In the genomic region with DNA sequence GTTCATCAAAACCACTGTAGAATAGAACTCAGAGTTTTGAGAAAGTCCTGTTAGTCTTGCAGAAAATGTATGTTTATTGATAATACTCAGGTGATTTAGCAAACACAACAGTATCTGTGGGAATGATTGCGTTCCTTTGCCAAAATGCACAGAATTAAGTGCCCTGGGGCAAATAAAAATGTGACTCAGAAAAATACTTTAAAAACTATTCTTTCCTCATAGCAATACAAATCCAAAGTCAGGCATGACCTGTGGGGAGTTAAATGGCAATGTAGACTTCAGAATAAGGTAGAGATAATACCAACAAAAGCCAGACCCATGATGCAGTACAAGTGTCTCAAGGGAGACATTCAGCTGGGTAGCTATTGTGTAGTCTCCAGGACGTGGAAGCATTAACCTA, we compare ENCODE assay signal across 26 cellular contexts.
"Had no signal": no experiment of that assay in that cellular context is flagged by ENCODE, and none has a peak within 500 bp of the region (broad histone marks: within the 10 kb centered on the region; RNA-seq: fewer than 3 reads in every experiment).

No MANE protein-coding gene starts in this region.

- H3K27ac ChIP-seq: body of pancreas, hepatocyte, left lung, neural progenitor cell, sigmoid colon, stomach, suprapubic skin, tibial nerve had no signal

- H3K36me3 ChIP-seq: left lung, neural progenitor cell, sigmoid colon, stomach, suprapubic skin, tibial nerve had no signal

- DNase-seq: activated B cell treated with CpG ODN at 0.5 μM for 24 hours; activated CD4-positive, alpha-beta memory T cell treated with anti-CD3 and anti-CD28 coated beads for 36 hours; activated CD4-positive, alpha-beta T cell treated with anti-CD3 and anti-CD28 coated beads for 4 hours; activated naive CD4-positive, alpha-beta T cell treated with Interleukin-2 at 50 U/mL for 16 hours; activated naive CD8-positive, alpha-beta T cell treated with anti-CD3 and anti-CD28 coated beads, Interleukin-2, amount 10 ng/mL, durations not matched to agents 7 days and 5 days; activated T-cell treated with anti-CD3 and anti-CD28 coated beads, Interleukin-2, amount 50 U/mL, for 48 hours; body of pancreas; caudate nucleus; dermis blood vessel endothelial cell; effector CD8-positive, alpha-beta T cell; foreskin melanocyte; glutamatergic neuron; kidney glomerular epithelial cell; left lung; naive thymus-derived CD8-positive, alpha-beta T cell; posterior cingulate gyrus; sigmoid colon; stimulated activated CD4-positive, alpha-beta T cell treated with anti-CD3 and anti-CD28 coated beads, Interleukin-15, amount 100 ng/mL, for 24 hours; stomach; T1000 had no signal

- H3K4me3 ChIP-seq: body of pancreas, hepatocyte, left lung, neural progenitor cell, sigmoid colon, smooth muscle cell, stomach, suprapubic skin, tibial nerve had no signal

- H3K4me2 ChIP-seq: hepatocyte, neural progenitor cell, smooth muscle cell had no signal

- H2AFZ ChIP-seq: hepatocyte, neural progenitor cell had no signal

- ATAC-seq: body of pancreas; left lung; naive thymus-derived CD8-positive, alpha-beta T cell; stimulated activated memory B cell treated with anti-CD40 and anti-IgM and Interleukin-4, amounts not matched to agents 10 μg/mL and 1 μg/mL and 100 μg/mL, for 72 hours had no signal

- H3K9me3 ChIP-seq: body of pancreas, left lung, sigmoid colon, stomach, suprapubic skin, tibial nerve had no signal

- H3K79me2 ChIP-seq: hepatocyte had no signal

- H3K9ac ChIP-seq: neural progenitor cell had no signal

- H3K27me3 ChIP-seq: body of pancreas, hepatocyte, left lung, neural progenitor cell, sigmoid colon, stomach, suprapubic skin, tibial nerve had no signal

- H3K4me1 ChIP-seq: left lung, sigmoid colon, tibial nerve had no signal
